ENCODE assay signal across 11 cellular contexts in genomic region chr15:41791547-41791937, GRCh38. TPM values are rescaled to one million over a fixed set of nuclear protein-coding genes. Genes with fewer than 3 reads are reported as not detected.
DNase-seq lines count a peak whose midpoint lies in the region; ATAC-seq lines count a peak whose summit lies in the region.
"Had no signal": no experiment of that assay in that cellular context is flagged by ENCODE, and none has a peak within 500 bp of the region (broad histone marks: within the 10 kb centered on the region; RNA-seq: fewer than 3 reads in every experiment).

No MANE protein-coding gene starts in this region.

- H3K9me3 Mint-ChIP-seq in stimulated activated naive CD8-positive, alpha-beta T cell treated with anti-CD3 and anti-CD28 coated beads, Interleukin-15, Interleukin-2, amounts not matched to agents 100 ng/mL and 50 ng/mL, for 24 hours = no peaks in the 10 kb centered on the region
- H3K9me3 Mint-ChIP-seq in central memory CD8-positive, alpha-beta T cell = no peaks in the 10 kb centered on the region
- H3K9me3 Mint-ChIP-seq in natural killer cell treated with Interleukin-12 subunit alpha and Interleukin-12 subunit beta and Interleukin-15 and Interleukin-18, amount 100 ng/mL, for 72 hours = no peaks in the 10 kb centered on the region
- H3K9me3 Mint-ChIP-seq: CD4-positive, alpha-beta memory T cell; IgD-negative memory B cell had no signal

- no peak overlapping the region for H3K4me3 Mint-ChIP-seq in stimulated activated naive CD8-positive, alpha-beta T cell treated with anti-CD3 and anti-CD28 coated beads, Interleukin-15, Interleukin-2, amounts not matched to agents 100 ng/mL and 50 ng/mL, for 24 hours
- H3K4me3 Mint-ChIP-seq in central memory CD8-positive, alpha-beta T cell = no peak overlapping the region
- peak overlapping the region; percentile 52 for H3K4me3 Mint-ChIP-seq in natural killer cell treated with Interleukin-12 subunit alpha and Interleukin-12 subunit beta and Interleukin-15 and Interleukin-18, amount 100 ng/mL, for 72 hours

- DNase-seq in stimulated activated naive CD8-positive, alpha-beta T cell treated with anti-CD3 and anti-CD28 coated beads, Interleukin-15, Interleukin-2, amounts not matched to agents 100 U/mL and 50 U/mL, for 24 hours = no peak
- no peak for DNase-seq in central memory CD8-positive, alpha-beta T cell (ENCODE audit: low spot score in 2 of 2)
- DNase-seq in natural killer cell treated with Interleukin-12 subunit alpha and Interleukin-12 subunit beta and Interleukin-15 and Interleukin-18, amount 100 ng/mL, for 72 hours (ENCODE audit: low spot score) = no peak
- no peak for DNase-seq in T-helper 9 cell
- no peak for DNase-seq in AML-193 (lab: John Stamatoyannopoulos, UW)
- DNase-seq in NK-92 treated with Interleukin-12 subunit alpha and Interleukin-12 subunit beta, amount 100 ng/mL, for 24 hours (lab: John Stamatoyannopoulos, UW) = no peak
- DNase-seq: CD4-positive, alpha-beta memory T cell; T1000 had no signal

- H3K4me1 Mint-ChIP-seq in stimulated activated naive CD8-positive, alpha-beta T cell treated with anti-CD3 and anti-CD28 coated beads, Interleukin-15, Interleukin-2, amounts not matched to agents 100 ng/mL and 50 ng/mL, for 24 hours (ENCODE audit: low read depth) = peaks cover 53% of the 10 kb centered on the region
- H3K4me1 Mint-ChIP-seq in central memory CD8-positive, alpha-beta T cell = peaks cover 50% of the 10 kb centered on the region
- H3K4me1 Mint-ChIP-seq in natural killer cell treated with Interleukin-12 subunit alpha and Interleukin-12 subunit beta and Interleukin-15 and Interleukin-18, amount 100 ng/mL, for 72 hours (ENCODE audit: low read depth in 2 of 2) = peaks cover 41 to 54% of the 10 kb centered on the region in 2 donors

- no peak for ATAC-seq in stimulated activated naive CD8-positive, alpha-beta T cell treated with anti-CD3 and anti-CD28 coated beads, Interleukin-15, Interleukin-2, amounts not matched to agents 100 U/mL and 50 U/mL, for 24 hours
- no peak for ATAC-seq in central memory CD8-positive, alpha-beta T cell (replicated peaks; ENCODE audit: extremely low read depth, poor library complexity, severe bottlenecking)
- no peak for ATAC-seq in natural killer cell treated with Interleukin-12 subunit alpha and Interleukin-12 subunit beta and Interleukin-15 and Interleukin-18, amount 100 ng/mL, for 72 hours
- no peak for ATAC-seq in GM18858 (IDR thresholded peaks at IDR 0.05; ENCODE audit: unreplicated experiment)

- peak overlapping the region; percentile 41 for H3K27ac Mint-ChIP-seq in stimulated activated naive CD8-positive, alpha-beta T cell treated with anti-CD3 and anti-CD28 coated beads, Interleukin-15, Interleukin-2, amounts not matched to agents 100 ng/mL and 50 ng/mL, for 24 hours
- H3K27ac Mint-ChIP-seq in central memory CD8-positive, alpha-beta T cell (ENCODE audit: low read depth) = peak overlapping the region; percentile 47
- H3K27ac Mint-ChIP-seq in natural killer cell treated with Interleukin-12 subunit alpha and Interleukin-12 subunit beta and Interleukin-15 and Interleukin-18, amount 100 ng/mL, for 72 hours = peak overlapping the region; percentile 40 to 77

- no peaks in the 10 kb centered on the region for H3K27me3 Mint-ChIP-seq in stimulated activated naive CD8-positive, alpha-beta T cell treated with anti-CD3 and anti-CD28 coated beads, Interleukin-15, Interleukin-2, amounts not matched to agents 100 ng/mL and 50 ng/mL, for 24 hours
- no peaks in the 10 kb centered on the region for H3K27me3 Mint-ChIP-seq in central memory CD8-positive, alpha-beta T cell
- no peaks in the 10 kb centered on the region for H3K27me3 Mint-ChIP-seq in natural killer cell treated with Interleukin-12 subunit alpha and Interleukin-12 subunit beta and Interleukin-15 and Interleukin-18, amount 100 ng/mL, for 72 hours
- H3K27me3 Mint-ChIP-seq: CD4-positive, alpha-beta memory T cell had no signal

- H3K36me3 Mint-ChIP-seq in stimulated activated naive CD8-positive, alpha-beta T cell treated with anti-CD3 and anti-CD28 coated beads, Interleukin-15, Interleukin-2, amounts not matched to agents 100 ng/mL and 50 ng/mL, for 24 hours (ENCODE audit: low read depth) = no peaks in the 10 kb centered on the region
- no peaks in the 10 kb centered on the region for H3K36me3 Mint-ChIP-seq in central memory CD8-positive, alpha-beta T cell (ENCODE audit: insufficient read depth)
- H3K36me3 Mint-ChIP-seq in natural killer cell treated with Interleukin-12 subunit alpha and Interleukin-12 subunit beta and Interleukin-15 and Interleukin-18, amount 100 ng/mL, for 72 hours = no peaks in the 10 kb centered on the region
- H3K36me3 Mint-ChIP-seq: CD4-positive, alpha-beta memory T cell had no signal

RNA-seq across cellular contexts. Expression of gene MAPKBP1, which starts 17.3 kb away (rescaled TPM):
- total RNA-seq in natural killer cell treated with Interleukin-12 subunit alpha and Interleukin-12 subunit beta and Interleukin-15 and Interleukin-18, amount 100 ng/mL, for 72 hours = 10 to 100 TPM; 30.6 to 53.2 TPM

RNA-seq across cellular contexts. Expression of gene JMJD7, which starts 36.4 kb away (rescaled TPM):
- total RNA-seq in natural killer cell treated with Interleukin-12 subunit alpha and Interleukin-12 subunit beta and Interleukin-15 and Interleukin-18, amount 100 ng/mL, for 72 hours = 10 to 100 TPM in 1 of 2 donors, 1 to 10 TPM in 1; 6.7 to 12.1 TPM

RNA-seq across cellular contexts. Expression of gene PLA2G4B, which starts 47.1 kb away (rescaled TPM):
- 10 to 100 TPM in 1 of 2 donors, 1 to 10 TPM in 1; 4.7 to 13.4 TPM for total RNA-seq in natural killer cell treated with Interleukin-12 subunit alpha and Interleukin-12 subunit beta and Interleukin-15 and Interleukin-18, amount 100 ng/mL, for 72 hours
